ENCODE assay signal across 21 cellular contexts in genomic region chr20:19015890-19016465, GRCh38.
DNase-seq lines count a peak whose midpoint lies in the region; FAIRE-seq and TF ChIP-seq lines count a peak whose summit lies in the region.
"Had no signal": no experiment of that assay in that cellular context is flagged by ENCODE, and none has a peak within 500 bp of the region (broad histone marks: within the 10 kb centered on the region; RNA-seq: fewer than 3 reads in every experiment).

No MANE protein-coding gene starts in this region.

- 88 to 90% methylated on average over 7 to 10 of the region's 10 CpGs for WGBS in endodermal cell (ENCODE audit: insufficient coverage in 1 of 2, insufficient read length in 1 of 2), 2 experiments

- H3K36me3 ChIP-seq in right atrium auricular region (no peaks in the 10 kb centered on the region), endodermal cell (ENCODE audit: control insufficient read depth, insufficient read depth, low read length) (no peaks in the 10 kb centered on the region), neural progenitor cell (no peaks in the 10 kb centered on the region)
- H3K36me3 ChIP-seq: BE2C had no signal

- H3K27ac Mint-ChIP-seq in endodermal cell: no peak overlapping the region
- H3K27ac Mint-ChIP-seq in neural progenitor cell: no peak overlapping the region
- no peak overlapping the region for H3K27ac Mint-ChIP-seq in activated naive CD8-positive, alpha-beta T cell treated with anti-CD3 and anti-CD28 coated beads for 36 hours
- H3K27ac Mint-ChIP-seq: CD4-positive, alpha-beta memory T cell had no signal

- no peaks in the 10 kb centered on the region for H3K27me3 Mint-ChIP-seq in endodermal cell (ENCODE audit: insufficient read depth)
- peaks cover 9% of the 10 kb centered on the region for H3K27me3 Mint-ChIP-seq in neural progenitor cell (ENCODE audit: insufficient read depth, low read depth)
- H3K27me3 Mint-ChIP-seq in activated naive CD8-positive, alpha-beta T cell treated with anti-CD3 and anti-CD28 coated beads for 36 hours: no peaks in the 10 kb centered on the region

- H3K4me1 Mint-ChIP-seq in endodermal cell (peaks cover 2% of the 10 kb centered on the region), neural progenitor cell (peaks cover 10% of the 10 kb centered on the region)
- no peaks in the 10 kb centered on the region for H3K4me1 Mint-ChIP-seq in activated naive CD8-positive, alpha-beta T cell treated with anti-CD3 and anti-CD28 coated beads for 36 hours
- H3K4me1 Mint-ChIP-seq: CD4-positive, alpha-beta memory T cell had no signal

- H3K27ac ChIP-seq in right atrium auricular region (no peak overlapping the region), endodermal cell (ENCODE audit: low read depth, low read length) (no peak overlapping the region), neural progenitor cell (no peak overlapping the region)

- no peaks in the 10 kb centered on the region for H3K9me3 ChIP-seq in right atrium auricular region
- H3K9me3 ChIP-seq in endodermal cell (ENCODE audit: control insufficient read depth, low read length): no peaks in the 10 kb centered on the region
- no peaks in the 10 kb centered on the region for H3K9me3 ChIP-seq in neural progenitor cell (ENCODE audit: low read depth)
- H3K9me3 ChIP-seq: BE2C had no signal

- FAIRE-seq in frontal cortex (lab: Jason Lieb, UNC): no peak
- FAIRE-seq: D721Med, GM12892, GM19239, HTR-8/SVneo, K562 had no signal

- H2AFZ ChIP-seq in neural progenitor cell (replicated peaks): no peak overlapping the region

- no peaks in the 10 kb centered on the region for H3F3A ChIP-seq in neural progenitor cell (ENCODE audit: low read depth)

- TF ChIP-seq CTCF in right atrium auricular region (IDR thresholded peaks at IDR 0.05) (no peak), endodermal cell (conservative IDR thresholded peaks at IDR 0.05) (no peak), neural progenitor cell (IDR thresholded peaks at IDR 0.05) (no peak)

- H3K36me3 Mint-ChIP-seq in endodermal cell (ENCODE audit: low read depth) (no peaks in the 10 kb centered on the region), neural progenitor cell (no peaks in the 10 kb centered on the region)
- no peaks in the 10 kb centered on the region for H3K36me3 Mint-ChIP-seq in activated naive CD8-positive, alpha-beta T cell treated with anti-CD3 and anti-CD28 coated beads for 36 hours
- H3K36me3 Mint-ChIP-seq: CD4-positive, alpha-beta memory T cell had no signal

- H3K9ac ChIP-seq in endodermal cell (ENCODE audit: extremely low read depth, low read length, poor library complexity, severe bottlenecking) (no peak overlapping the region), neural progenitor cell (no peak overlapping the region)

- H3K4me1 ChIP-seq in right atrium auricular region (peaks cover 0 to 6% of the 10 kb centered on the region in 2 donors), endodermal cell (ENCODE audit: control insufficient read depth, insufficient read depth, low read length) (no peaks in the 10 kb centered on the region), neural progenitor cell (peaks cover 3% of the 10 kb centered on the region)
- H3K4me1 ChIP-seq: BE2C had no signal

- H3K79me2 ChIP-seq in neural progenitor cell (ENCODE audit: low read depth): no peaks in the 10 kb centered on the region

- no peak overlapping the region for H3K4me3 ChIP-seq in right atrium auricular region
- no peak overlapping the region for H3K4me3 ChIP-seq in endodermal cell (ENCODE audit: low read length)
- no peak overlapping the region for H3K4me3 ChIP-seq in neural progenitor cell
- H3K4me3 ChIP-seq: K562 had no signal

- peak; percentile 51 for DNase-seq in right atrium auricular region (ENCODE audit: low spot score)
- no peak for DNase-seq in cardiac septum (ENCODE audit: low spot score)
- DNase-seq in endodermal cell: peak; percentile 62
- DNase-seq in neural progenitor cell (ENCODE audit: low spot score): no peak
- DNase-seq in activated gamma-delta T cell (lab: John Stamatoyannopoulos, UW): no peak
- no peak for DNase-seq in activated naive CD8-positive, alpha-beta T cell treated with anti-CD3 and anti-CD28 coated beads for 36 hours
- no peak for DNase-seq in frontal cortex (ENCODE audit: low spot score in 2 of 2)
- DNase-seq in HK-2 (ENCODE audit: unreplicated experiment): no peak
- DNase-seq: ACHN; BE2C; CD4-positive, alpha-beta memory T cell; DMS79 treated with DMSO at 0.1 percent for 48 hours; GDM1; NCI-H1436; NCI-H2081; NCI-H2227 treated with DMSO at 0.1 percent for 48 hours had no signal

- no peaks in the 10 kb centered on the region for H4K20me1 ChIP-seq in neural progenitor cell (ENCODE audit: low read depth)

- no peaks in the 10 kb centered on the region for H3K27me3 ChIP-seq in right atrium auricular region
- H3K27me3 ChIP-seq in endodermal cell (ENCODE audit: control insufficient read depth, insufficient read depth, low read length, poor library complexity, severe bottlenecking): no peaks in the 10 kb centered on the region
- H3K27me3 ChIP-seq in neural progenitor cell: no peaks in the 10 kb centered on the region
- H3K27me3 ChIP-seq: BE2C had no signal

- H3K4me3 Mint-ChIP-seq in endodermal cell: no peak overlapping the region
- H3K4me3 Mint-ChIP-seq in neural progenitor cell: peak overlapping the region; percentile 43
- no peak overlapping the region for H3K4me3 Mint-ChIP-seq in activated naive CD8-positive, alpha-beta T cell treated with anti-CD3 and anti-CD28 coated beads for 36 hours
- H3K4me3 Mint-ChIP-seq: CD4-positive, alpha-beta memory T cell had no signal

- H3K9me3 Mint-ChIP-seq in endodermal cell: no peaks in the 10 kb centered on the region
- peaks cover 2% of the 10 kb centered on the region for H3K9me3 Mint-ChIP-seq in neural progenitor cell
- H3K9me3 Mint-ChIP-seq in activated naive CD8-positive, alpha-beta T cell treated with anti-CD3 and anti-CD28 coated beads for 36 hours: no peaks in the 10 kb centered on the region

- H3K4me2 ChIP-seq in neural progenitor cell: no peak overlapping the region

- intact Hi-C loops in cardiac septum (cut with DNase I): no loop called here

Comparison
In these comparisons a context has a peak if more than half of its experiments do, and no peak if none do; other contexts are left out.
1. DNase-seq: peak in right atrium auricular region (single experiment) and endodermal cell (single experiment); none in cardiac septum (single experiment), neural progenitor cell (single experiment), activated gamma-delta T cell (single experiment), activated naive CD8-positive, alpha-beta T cell treated with anti-CD3 and anti-CD28 coated beads for 36 hours (single experiment), frontal cortex (0 of 2) and HK-2 (single experiment).